11 cellular contexts compared by ENCODE assay signal in genomic region chr4:39657465-39657864, GRCh38. TPM values are rescaled to one million over a fixed set of nuclear protein-coding genes. Genes with fewer than 3 reads are reported as not detected.
DNase-seq lines count a peak whose midpoint lies in the region; ATAC-seq and TF ChIP-seq lines count a peak whose summit lies in the region.
"Had no signal": no experiment of that assay in that cellular context is flagged by ENCODE, and none has a peak within 500 bp of the region (broad histone marks: within the 10 kb centered on the region; RNA-seq: fewer than 3 reads in every experiment).

No MANE protein-coding gene starts in this region.

- intact Hi-C loops in activated naive CD4-positive, alpha-beta T cell treated with anti-CD3 and anti-CD28 coated beads for 36 hours (cut with micrococcal nuclease), result no loop called here
- intact Hi-C loops in Right ventricle myocardium inferior (cut with DNase I), result no loop called here

- no peak overlapping the region for H3K4me3 Mint-ChIP-seq in activated naive CD4-positive, alpha-beta T cell treated with anti-CD3 and anti-CD28 coated beads for 36 hours

- no peak for TF ChIP-seq CTCF in right atrium auricular region (IDR thresholded peaks at IDR 0.05)

- no peaks in the 10 kb centered on the region for H3K36me3 ChIP-seq in right atrium auricular region

- H3K27ac Mint-ChIP-seq in activated naive CD4-positive, alpha-beta T cell treated with anti-CD3 and anti-CD28 coated beads for 36 hours, result no peak overlapping the region

- CTCF ChIA-PET in activated naive CD4-positive, alpha-beta T cell treated with anti-CD3 and anti-CD28 coated beads for 36 hours (lab: Charles Lee), result no interaction called here

- H3K4me1 ChIP-seq in right atrium auricular region, result no peaks in the 10 kb centered on the region

- H3K36me3 Mint-ChIP-seq in activated naive CD4-positive, alpha-beta T cell treated with anti-CD3 and anti-CD28 coated beads for 36 hours (ENCODE audit: low read depth), result no peaks in the 10 kb centered on the region

- H3K27ac ChIP-seq in right atrium auricular region, result no peak overlapping the region

- ATAC-seq in GM18858 (IDR thresholded peaks at IDR 0.05; ENCODE audit: unreplicated experiment) (peak; percentile 66), GM21526 (IDR thresholded peaks at IDR 0.05; ENCODE audit: low FRiP score, unreplicated experiment) (peak; percentile 60), HG03280 (IDR thresholded peaks at IDR 0.05; ENCODE audit: unreplicated experiment) (peak; percentile 57), esophagus mucosa (peak; percentile 46), Right ventricle myocardium inferior (no peak)

- H3K4me3 ChIP-seq in right atrium auricular region, result no peak overlapping the region

- no peaks in the 10 kb centered on the region for H3K9me3 ChIP-seq in right atrium auricular region

- H3K4me1 Mint-ChIP-seq in activated naive CD4-positive, alpha-beta T cell treated with anti-CD3 and anti-CD28 coated beads for 36 hours (ENCODE audit: low read depth), result peaks cover 5% of the 10 kb centered on the region

- DNase-seq in right atrium auricular region (ENCODE audit: low spot score), result no peak
- DNase-seq in activated naive CD4-positive, alpha-beta T cell treated with anti-CD3 and anti-CD28 coated beads for 36 hours, result no peak
- no peak for DNase-seq in stimulated activated CD4-positive, alpha-beta T cell treated with anti-CD3 and anti-CD28 coated beads, Interleukin-12 subunit alpha, Interleukin-12 subunit beta, amount 100 ng/mL, for 4 hours
- DNase-seq in Right ventricle myocardium inferior (ENCODE audit: missing footprints), result no peak
- DNase-seq: activated gamma-delta T cell, GOT3, NCI-H526 had no signal

- no peaks in the 10 kb centered on the region for H3K9me3 Mint-ChIP-seq in activated naive CD4-positive, alpha-beta T cell treated with anti-CD3 and anti-CD28 coated beads for 36 hours

- H3K27me3 ChIP-seq in right atrium auricular region, result no peaks in the 10 kb centered on the region

- H3K27me3 Mint-ChIP-seq in activated naive CD4-positive, alpha-beta T cell treated with anti-CD3 and anti-CD28 coated beads for 36 hours (ENCODE audit: low read depth), result no peaks in the 10 kb centered on the region

RNA-seq across cellular contexts. Expression of gene SMIM14, which starts 18.8 kb away (rescaled TPM):
- total RNA-seq in esophagus mucosa (39.9 TPM), right atrium auricular region (10 to 100 TPM; 15.2 to 16.6 TPM), Right ventricle myocardium inferior (11.0 TPM)
- total RNA-seq in activated naive CD4-positive, alpha-beta T cell treated with anti-CD3 and anti-CD28 coated beads for 36 hours, result 1 to 10 TPM; 2.7 to 3.9 TPM

RNA-seq across cellular contexts. Expression of gene UBE2K, which starts 40.5 kb away (rescaled TPM):
- total RNA-seq in esophagus mucosa (81.1 TPM), right atrium auricular region (10 to 100 TPM; 16.7 to 23.8 TPM), Right ventricle myocardium inferior (56.6 TPM)
- 10 to 100 TPM; 60.6 to 69.5 TPM for total RNA-seq in activated naive CD4-positive, alpha-beta T cell treated with anti-CD3 and anti-CD28 coated beads for 36 hours
